Comparison of ENCODE assay signal across 16 cellular contexts in genomic region chr2:232521524-232521923, GRCh38. TPM values are rescaled to one million over a fixed set of nuclear protein-coding genes. Genes with fewer than 3 reads are reported as not detected.
A peak's percentile ranks its signal among the peaks of the same experiment; 100 is the strongest.
DNase-seq lines count a peak whose midpoint lies in the region; ATAC-seq and TF ChIP-seq lines count a peak whose summit lies in the region.
"Had no signal": no experiment of that assay in that cellular context is flagged by ENCODE, and none has a peak within 500 bp of the region (broad histone marks: within the 10 kb centered on the region; RNA-seq: fewer than 3 reads in every experiment).

No MANE protein-coding gene starts in this region.

- H3K9me3 ChIP-seq in T-helper 17 cell (ENCODE audit: control insufficient read depth, low read length, poor library complexity, severe bottlenecking) = no peaks in the 10 kb centered on the region
- H3K9me3 ChIP-seq in iPS-18c (ENCODE audit: control insufficient read depth, insufficient read depth, low read length) = no peaks in the 10 kb centered on the region
- H3K9me3 ChIP-seq: esophagus squamous epithelium had no signal

- H3K27ac Mint-ChIP-seq in activated CD4-positive, alpha-beta T cell treated with anti-CD3 and anti-CD28 coated beads, Interleukin-2, amount 10 ng/mL, durations not matched to agents 7 days and 5 days = no peak overlapping the region
- H3K27ac Mint-ChIP-seq in T-helper 17 cell = no peak overlapping the region
- no peak overlapping the region for H3K27ac Mint-ChIP-seq in stimulated activated memory B cell treated with anti-CD40 and anti-IgM and Interleukin-4, amounts not matched to agents 10 μg/mL and 1 μg/mL and 100 μg/mL, for 72 hours

- H3K9me3 Mint-ChIP-seq in activated CD4-positive, alpha-beta T cell treated with anti-CD3 and anti-CD28 coated beads, Interleukin-2, amount 10 ng/mL, durations not matched to agents 7 days and 5 days = no peaks in the 10 kb centered on the region
- H3K9me3 Mint-ChIP-seq in stimulated activated memory B cell treated with anti-CD40 and anti-IgM and Interleukin-4, amounts not matched to agents 10 μg/mL and 1 μg/mL and 100 μg/mL, for 72 hours = no peaks in the 10 kb centered on the region

- in situ Hi-C loops in GM13976 (cut with MboI; ENCODE audit: low sequenced_read_pairs, unreplicated experiment) = no loop called here

- CTCF ChIA-PET in activated CD4-positive, alpha-beta T cell treated with anti-CD3 and anti-CD28 coated beads, Interleukin-2, amount 10 ng/mL, durations not matched to agents 7 days and 5 days (lab: Charles Lee) = interaction anchor here (0.9 to 1.3 kb wide), 3 partner anchors 29 to 609 kb away, joined by 3 read pairs; no protein-coding TSS in a partner anchor

- peaks cover 17% of the 10 kb centered on the region for H3K27me3 Mint-ChIP-seq in activated CD4-positive, alpha-beta T cell treated with anti-CD3 and anti-CD28 coated beads, Interleukin-2, amount 10 ng/mL, durations not matched to agents 7 days and 5 days
- H3K27me3 Mint-ChIP-seq in T-helper 17 cell = peaks cover 37% of the 10 kb centered on the region
- peaks cover 83% of the 10 kb centered on the region for H3K27me3 Mint-ChIP-seq in stimulated activated memory B cell treated with anti-CD40 and anti-IgM and Interleukin-4, amounts not matched to agents 10 μg/mL and 1 μg/mL and 100 μg/mL, for 72 hours

- DNase-seq in activated CD4-positive, alpha-beta T cell treated with anti-CD3 and anti-CD28 coated beads, Interleukin-2, amount 10 ng/mL, durations not matched to agents 7 days and 5 days = no peak
- no peak for DNase-seq in activated CD4-positive, alpha-beta T cell treated with anti-CD3 and anti-CD28 coated beads for 4 hours
- no peak for DNase-seq in T-helper 17 cell
- no peak for DNase-seq in GM13976 (ENCODE audit: low spot score)
- DNase-seq in inferior parietal cortex (ENCODE audit: extremely low spot score) = no peak
- DNase-seq: cortex of kidney, esophagus squamous epithelium, GOT3, NCI-H1436 treated with DMSO at 0.1 percent for 48 hours, SIG-M5, T1000 had no signal

- peak overlapping the region; percentile 22 for H3K4me3 Mint-ChIP-seq in activated CD4-positive, alpha-beta T cell treated with anti-CD3 and anti-CD28 coated beads, Interleukin-2, amount 10 ng/mL, durations not matched to agents 7 days and 5 days
- H3K4me3 Mint-ChIP-seq in T-helper 17 cell = peak overlapping the region; percentile 64
- H3K4me3 Mint-ChIP-seq in stimulated activated memory B cell treated with anti-CD40 and anti-IgM and Interleukin-4, amounts not matched to agents 10 μg/mL and 1 μg/mL and 100 μg/mL, for 72 hours = peak overlapping the region; percentile 60

- TF ChIP-seq CTCF in GM13976 (IDR thresholded peaks at IDR 0.05; ENCODE audit: borderline replicate concordance, control extremely low read depth, extremely low read depth, insufficient read depth, missing control alignments) = no peak

- ATAC-seq in T-helper 17 cell (no peak), HG03520 (IDR thresholded peaks at IDR 0.05; ENCODE audit: unreplicated experiment) (no peak)
- ATAC-seq in stimulated activated memory B cell treated with anti-CD40 and anti-IgM and Interleukin-4, amounts not matched to agents 10 μg/mL and 1 μg/mL and 100 μg/mL, for 72 hours = no peak

- no peaks in the 10 kb centered on the region for H3K36me3 Mint-ChIP-seq in activated CD4-positive, alpha-beta T cell treated with anti-CD3 and anti-CD28 coated beads, Interleukin-2, amount 10 ng/mL, durations not matched to agents 7 days and 5 days (ENCODE audit: low read depth)
- no peaks in the 10 kb centered on the region for H3K36me3 Mint-ChIP-seq in T-helper 17 cell (ENCODE audit: low read depth)
- H3K36me3 Mint-ChIP-seq in stimulated activated memory B cell treated with anti-CD40 and anti-IgM and Interleukin-4, amounts not matched to agents 10 μg/mL and 1 μg/mL and 100 μg/mL, for 72 hours = no peaks in the 10 kb centered on the region

- peak overlapping the region; percentile 40; the same call in 1 of the 2 replicates for H3K4me3 ChIP-seq in iPS-18c (ENCODE audit: insufficient read depth, low read depth, low read length)

- H3K4me1 Mint-ChIP-seq in activated CD4-positive, alpha-beta T cell treated with anti-CD3 and anti-CD28 coated beads, Interleukin-2, amount 10 ng/mL, durations not matched to agents 7 days and 5 days = peaks cover 8% of the 10 kb centered on the region
- H3K4me1 Mint-ChIP-seq in T-helper 17 cell = peaks cover 4% of the 10 kb centered on the region
- H3K4me1 Mint-ChIP-seq in stimulated activated memory B cell treated with anti-CD40 and anti-IgM and Interleukin-4, amounts not matched to agents 10 μg/mL and 1 μg/mL and 100 μg/mL, for 72 hours = peaks cover 26% of the 10 kb centered on the region

- POLR2A ChIA-PET in activated CD4-positive, alpha-beta T cell treated with anti-CD3 and anti-CD28 coated beads, Interleukin-2, amount 10 ng/mL, durations not matched to agents 7 days and 5 days (lab: Charles Lee) = no interaction called here

RNA-seq across cellular contexts. Expression of gene PRSS56, which starts 1.3 kb away (rescaled TPM):
- not detected for total RNA-seq in activated CD4-positive, alpha-beta T cell treated with anti-CD3 and anti-CD28 coated beads, Interleukin-2, amount 10 ng/mL, durations not matched to agents 7 days and 5 days
- not detected for total RNA-seq in T-helper 17 cell
- total RNA-seq: A172, esophagus squamous epithelium had no signal

RNA-seq across cellular contexts. Expression of gene CHRND, which starts 4.4 kb away (rescaled TPM):
- total RNA-seq in activated CD4-positive, alpha-beta T cell treated with anti-CD3 and anti-CD28 coated beads, Interleukin-2, amount 10 ng/mL, durations not matched to agents 7 days and 5 days = not detected
- total RNA-seq in T-helper 17 cell = not detected
- total RNA-seq: A172, esophagus squamous epithelium, temporal lobe had no signal

RNA-seq across cellular contexts. Expression of gene CHRNG, which starts 18.0 kb away (rescaled TPM):
- total RNA-seq in activated CD4-positive, alpha-beta T cell treated with anti-CD3 and anti-CD28 coated beads, Interleukin-2, amount 10 ng/mL, durations not matched to agents 7 days and 5 days = not detected
- total RNA-seq in T-helper 17 cell = not detected
- total RNA-seq: A172, esophagus squamous epithelium, temporal lobe had no signal

RNA-seq across cellular contexts. Expression of gene TIGD1, which starts 28.8 kb away (rescaled TPM):
- 10 to 100 TPM in 1 of 2 experiments, 1 to 10 TPM in 1; 8.7 to 10.4 TPM for total RNA-seq in activated CD4-positive, alpha-beta T cell treated with anti-CD3 and anti-CD28 coated beads, Interleukin-2, amount 10 ng/mL, durations not matched to agents 7 days and 5 days
- 10 to 100 TPM; 14.6 to 17.2 TPM for total RNA-seq in T-helper 17 cell

RNA-seq across cellular contexts. Expression of gene EIF4E2, which starts 29.0 kb away (rescaled TPM):
- total RNA-seq in activated CD4-positive, alpha-beta T cell treated with anti-CD3 and anti-CD28 coated beads, Interleukin-2, amount 10 ng/mL, durations not matched to agents 7 days and 5 days = 10 to 100 TPM; 68.1 to 76.4 TPM
- total RNA-seq in T-helper 17 cell = 10 to 100 TPM; 52.1 to 58.8 TPM
